ENCODE assay signal across 20 cellular contexts in genomic region chr11:2995091-2995561, GRCh38.
"Had no signal": no experiment of that assay in that cellular context is flagged by ENCODE, and none has a peak within 500 bp of the region (broad histone marks: within the 10 kb centered on the region; RNA-seq: fewer than 3 reads in every experiment).

No MANE protein-coding gene starts in this region.

- H3K27ac Mint-ChIP-seq: activated naive CD4-positive, alpha-beta T cell treated with anti-CD3 and anti-CD28 coated beads for 36 hours; stimulated activated naive CD8-positive, alpha-beta T cell treated with anti-CD3 and anti-CD28 coated beads, Interleukin-15, Interleukin-2, amounts not matched to agents 100 ng/mL and 50 ng/mL, for 24 hours had no signal

- H3K4me3 ChIP-seq: gastroesophageal sphincter, hepatocyte, neural progenitor cell, right lobe of liver, thyroid gland had no signal

- DNase-seq: activated CD4-positive, alpha-beta memory T cell treated with anti-CD3 and anti-CD28 coated beads, Interleukin-2, amount 10 ng/mL, durations not matched to agents 7 days and 5 days; activated CD4-positive, alpha-beta T cell treated with anti-CD3 and anti-CD28 coated beads, Interleukin-2, amount 10 ng/mL, durations not matched to agents 7 days and 5 days; activated effector memory CD4-positive, alpha-beta T cell treated with Interleukin-2 at 50 U/mL for 16 hours; activated naive CD4-positive, alpha-beta T cell treated with anti-CD3 and anti-CD28 coated beads for 36 hours; activated naive CD8-positive, alpha-beta T cell treated with anti-CD3 and anti-CD28 coated beads, Interleukin-2, amount 10 ng/mL, durations not matched to agents 7 days and 5 days; brain microvascular endothelial cell; left cardiac atrium; midbrain; naive thymus-derived CD4-positive, alpha-beta T cell; stimulated activated CD4-positive, alpha-beta T cell treated with anti-CD3 and anti-CD28 coated beads, Interleukin-2, amount 100 ng/mL, for 48 hours; substantia nigra; T-helper 1 cell; thyroid gland had no signal

- H3K36me3 ChIP-seq: neural progenitor cell, right lobe of liver, thyroid gland had no signal

- H3K27me3 ChIP-seq: brain microvascular endothelial cell, gastroesophageal sphincter, hepatocyte, neural progenitor cell, right lobe of liver, thyroid gland had no signal

- H3K9me3 ChIP-seq: gastroesophageal sphincter, right lobe of liver, thyroid gland had no signal

- H3K4me3 Mint-ChIP-seq: activated naive CD8-positive, alpha-beta T cell treated with anti-CD3 and anti-CD28 coated beads, Interleukin-2, amount 10 ng/mL, durations not matched to agents 7 days and 5 days had no signal

- H3K27me3 Mint-ChIP-seq: activated CD4-positive, alpha-beta memory T cell treated with anti-CD3 and anti-CD28 coated beads, Interleukin-2, amount 10 ng/mL, durations not matched to agents 7 days and 5 days; activated CD4-positive, alpha-beta T cell treated with anti-CD3 and anti-CD28 coated beads, Interleukin-2, amount 10 ng/mL, durations not matched to agents 7 days and 5 days; activated naive CD8-positive, alpha-beta T cell treated with anti-CD3 and anti-CD28 coated beads, Interleukin-2, amount 10 ng/mL, durations not matched to agents 7 days and 5 days; naive thymus-derived CD4-positive, alpha-beta T cell; stimulated activated naive CD8-positive, alpha-beta T cell treated with anti-CD3 and anti-CD28 coated beads, Interleukin-15, Interleukin-2, amounts not matched to agents 100 ng/mL and 50 ng/mL, for 24 hours had no signal

- H3K27ac ChIP-seq: brain microvascular endothelial cell, gastroesophageal sphincter, hepatocyte, neural progenitor cell, right lobe of liver, thyroid gland, VCaP had no signal

- ATAC-seq: activated CD4-positive, CD25-positive, alpha-beta regulatory T cell treated with anti-CD3 and anti-CD28 coated beads, Interleukin-2, amount 50 U/mL, for 24 hours; gastroesophageal sphincter; left cardiac atrium; naive thymus-derived CD4-positive, alpha-beta T cell; right lobe of liver had no signal

- H3K36me3 Mint-ChIP-seq: neural progenitor cell had no signal

- H3K9me3 Mint-ChIP-seq: activated CD4-positive, alpha-beta memory T cell treated with anti-CD3 and anti-CD28 coated beads, Interleukin-2, amount 10 ng/mL, durations not matched to agents 7 days and 5 days; activated CD4-positive, alpha-beta T cell treated with anti-CD3 and anti-CD28 coated beads, Interleukin-2, amount 10 ng/mL, durations not matched to agents 7 days and 5 days; activated naive CD4-positive, alpha-beta T cell treated with anti-CD3 and anti-CD28 coated beads for 36 hours; activated naive CD8-positive, alpha-beta T cell treated with anti-CD3 and anti-CD28 coated beads, Interleukin-2, amount 10 ng/mL, durations not matched to agents 7 days and 5 days; neural progenitor cell; stimulated activated naive CD8-positive, alpha-beta T cell treated with anti-CD3 and anti-CD28 coated beads, Interleukin-15, Interleukin-2, amounts not matched to agents 100 ng/mL and 50 ng/mL, for 24 hours had no signal
